Comparison of ENCODE assay signal across 9 cellular contexts in genomic region chr17:39800540-39800939, GRCh38.
DNase-seq lines count a peak whose midpoint lies in the region; ATAC-seq and TF ChIP-seq lines count a peak whose summit lies in the region.
"Had no signal": no experiment of that assay in that cellular context is flagged by ENCODE, and none has a peak within 500 bp of the region (broad histone marks: within the 10 kb centered on the region; RNA-seq: fewer than 3 reads in every experiment).

No MANE protein-coding gene starts in this region.

- peaks cover 13% of the 10 kb centered on the region for H3K79me2 ChIP-seq in OCI-LY1 (ENCODE audit: insufficient read depth, low read length)

- no peaks in the 10 kb centered on the region for H4K20me1 ChIP-seq in OCI-LY1 (ENCODE audit: insufficient read depth, low read length)

- peak; percentile 59 for DNase-seq in activated naive CD4-positive, alpha-beta T cell treated with anti-CD3 and anti-CD28 coated beads, Interleukin-2, amount 50 U/mL, for 16 hours
- peak; percentile 36 for DNase-seq in stimulated activated CD4-positive, alpha-beta T cell treated with anti-CD3 and anti-CD28 coated beads, Interleukin-4, amount 100 ng/mL, for 1 hour
- DNase-seq in superior temporal gyrus (ENCODE audit: extremely low spot score) (no peak), HAP-1 (ENCODE audit: low spot score in 2 of 2) (no peak), OCI-M2 (lab: John Stamatoyannopoulos, UW; ENCODE audit: unreplicated experiment) (no peak), endodermal cell (no peak)
- DNase-seq: NCI-H446 treated with DMSO at 0.1 percent for 48 hours had no signal

- H3F3A ChIP-seq in OCI-LY1 (ENCODE audit: insufficient read depth, low read length), result peaks cover 21% of the 10 kb centered on the region

- no peaks in the 10 kb centered on the region for H3K27me3 Mint-ChIP-seq in endodermal cell (ENCODE audit: insufficient read depth)

- H3K4me3 Mint-ChIP-seq in endodermal cell, result no peak overlapping the region

- H3K36me3 ChIP-seq in OCI-LY1 (ENCODE audit: insufficient read depth, low read length) (peaks cover 45% of the 10 kb centered on the region), HAP-1 (replicated peaks) (no peaks in the 10 kb centered on the region), endodermal cell (ENCODE audit: control insufficient read depth, insufficient read depth, low read length) (no peaks in the 10 kb centered on the region)

- peaks cover 72% of the 10 kb centered on the region for H3K4me1 ChIP-seq in OCI-LY1 (ENCODE audit: insufficient read depth, low read length, severe bottlenecking)
- H3K4me1 ChIP-seq in HAP-1, result peaks cover 6% of the 10 kb centered on the region
- no peaks in the 10 kb centered on the region for H3K4me1 ChIP-seq in endodermal cell (ENCODE audit: control insufficient read depth, insufficient read depth, low read length)

- no peaks in the 10 kb centered on the region for H3K9me3 Mint-ChIP-seq in endodermal cell

- H2AFZ ChIP-seq in OCI-LY1 (ENCODE audit: low read length), result no peak overlapping the region

- in situ Hi-C loops in HAP-1 (cut with MboI; ENCODE audit: low sequenced_read_pairs), result no loop called here

- H3K9me3 ChIP-seq in OCI-LY1 (ENCODE audit: low read length), result no peaks in the 10 kb centered on the region
- H3K9me3 ChIP-seq in HAP-1, result no peaks in the 10 kb centered on the region
- H3K9me3 ChIP-seq in endodermal cell (ENCODE audit: control insufficient read depth, low read length), result no peaks in the 10 kb centered on the region

- peak overlapping the region; percentile 37 for H3K4me3 ChIP-seq in OCI-LY1 (ENCODE audit: low read depth, low read length, poor library complexity, severe bottlenecking)
- no peak overlapping the region for H3K4me3 ChIP-seq in HAP-1
- H3K4me3 ChIP-seq in endodermal cell (ENCODE audit: low read length), result no peak overlapping the region

- WGBS in endodermal cell (ENCODE audit: insufficient coverage in 1 of 2, insufficient read length in 1 of 2), 2 experiments, result 40% methylated on average over 1 of the region's 1 CpG; no CpG with 5 or more reads in 1 of the 2 experiments

- TF ChIP-seq CTCF in OCI-LY1 (IDR thresholded peaks at IDR 0.05; ENCODE audit: low read length) (no peak), endodermal cell (conservative IDR thresholded peaks at IDR 0.05) (no peak)

- peak; percentile 60 for ATAC-seq in GM19463 (IDR thresholded peaks at IDR 0.05; ENCODE audit: unreplicated experiment)

- H3K9me2 ChIP-seq in OCI-LY1 (ENCODE audit: low read depth, low read length), result no peaks in the 10 kb centered on the region

- H3K27ac Mint-ChIP-seq in endodermal cell, result no peak overlapping the region

- H3K27ac ChIP-seq in OCI-LY1 (ENCODE audit: low read depth, low read length, poor library complexity, severe bottlenecking) (peak overlapping the region; percentile 99), endodermal cell (ENCODE audit: low read depth, low read length) (no peak overlapping the region)

- H3K36me3 Mint-ChIP-seq in endodermal cell (ENCODE audit: low read depth), result no peaks in the 10 kb centered on the region

- peaks cover 13% of the 10 kb centered on the region for H3K4me1 Mint-ChIP-seq in endodermal cell

- H3K9ac ChIP-seq in OCI-LY1 (ENCODE audit: low read length) (peak overlapping the region; percentile 61), endodermal cell (ENCODE audit: extremely low read depth, low read length, poor library complexity, severe bottlenecking) (no peak overlapping the region)

- H3K4me2 ChIP-seq in OCI-LY1 (ENCODE audit: low read length), result peak overlapping the region; percentile 65

- no peaks in the 10 kb centered on the region for H3K27me3 ChIP-seq in OCI-LY1 (ENCODE audit: insufficient read depth, low read length)
- peaks cover under 1% of the 10 kb centered on the region; the same call in 1 of the 2 replicates for H3K27me3 ChIP-seq in HAP-1 (ENCODE audit: low read depth)
- H3K27me3 ChIP-seq in endodermal cell (ENCODE audit: control insufficient read depth, insufficient read depth, low read length, poor library complexity, severe bottlenecking), result no peaks in the 10 kb centered on the region

Comparison
In these comparisons a context has a peak if more than half of its experiments do, and no peak if none do; other contexts are left out.
1. DNase-seq: peak in activated naive CD4-positive, alpha-beta T cell treated with anti-CD3 and anti-CD28 coated beads, Interleukin-2, amount 50 U/mL, for 16 hours (single experiment) and stimulated activated CD4-positive, alpha-beta T cell treated with anti-CD3 and anti-CD28 coated beads, Interleukin-4, amount 100 ng/mL, for 1 hour (single experiment); none in superior temporal gyrus (single experiment), HAP-1 (0 of 2), OCI-M2 (single experiment) and endodermal cell (single experiment).